In genomic region chr10:11742779-11743298, GRCh38 we compare ENCODE assay signal across 9 cellular contexts. TPM values are rescaled to one million over a fixed set of nuclear protein-coding genes. Genes with fewer than 3 reads are reported as not detected.
A peak's percentile ranks its signal among the peaks of the same experiment; 100 is the strongest.
DNase-seq lines count a peak whose midpoint lies in the region; ATAC-seq and TF ChIP-seq lines count a peak whose summit lies in the region.
"Had no signal": no experiment of that assay in that cellular context is flagged by ENCODE, and none has a peak within 500 bp of the region (broad histone marks: within the 10 kb centered on the region; RNA-seq: fewer than 3 reads in every experiment).

No MANE protein-coding gene starts in this region.

- no peak for TF ChIP-seq CTCF in GM23338 (conservative IDR thresholded peaks at IDR 0.05; ENCODE audit: low read depth in 2 of 2)

- peaks cover 7% of the 10 kb centered on the region; the same call in 1 of the 2 replicates for H3K9me2 ChIP-seq in GM23338 (ENCODE audit: insufficient read depth)

- peaks cover 10% of the 10 kb centered on the region for H3K4me1 Mint-ChIP-seq in GM23338
- H3K4me1 Mint-ChIP-seq in activated T-helper 17 cell treated with anti-CD3 and anti-CD28 coated beads, Interleukin-2, amount 50 U/mL, for 72 hours, result peaks cover 3% of the 10 kb centered on the region
- H3K4me1 Mint-ChIP-seq in stimulated activated naive B cell treated with anti-CD40 and anti-IgM and Interleukin-4, amounts not matched to agents 10 μg/mL and 1 μg/mL and 100 μg/mL, for 72 hours, result peaks cover 7 to 19% of the 10 kb centered on the region in 2 donors

- H3K27ac ChIP-seq in GM23338 (ENCODE audit: low read depth), result no peak overlapping the region

- H3K9ac ChIP-seq in iPS-15b (ENCODE audit: low read depth, low read length), result peak overlapping the region; percentile 8

- peak overlapping the region; percentile 84 for H3K4me2 ChIP-seq in GM23338

- H2AFZ ChIP-seq in GM23338, result peak overlapping the region; percentile 69; the same call in 1 of the 2 replicates

- 0 out of 2 replicates have a peak, but pooled peaks cover 3% of the 10 kb centered on the region for H3K79me2 ChIP-seq in GM23338 (replicated peaks; ENCODE audit: insufficient read depth)

- H3K4me3 Mint-ChIP-seq in GM23338, result peak overlapping the region; percentile 67
- peak overlapping the region; percentile 45 for H3K4me3 Mint-ChIP-seq in activated T-helper 17 cell treated with anti-CD3 and anti-CD28 coated beads, Interleukin-2, amount 50 U/mL, for 72 hours
- peak overlapping the region; percentile 71 to 73 for H3K4me3 Mint-ChIP-seq in stimulated activated naive B cell treated with anti-CD40 and anti-IgM and Interleukin-4, amounts not matched to agents 10 μg/mL and 1 μg/mL and 100 μg/mL, for 72 hours

- H3K4me3 ChIP-seq in GM23338 (peak overlapping the region; percentile 71), iPS-15b (ENCODE audit: low read depth, low read length) (peak overlapping the region; percentile 56)

- H3K27me3 ChIP-seq in GM23338 (ENCODE audit: insufficient read depth), result peaks cover 4% of the 10 kb centered on the region; the same call in 1 of the 2 replicates
- H3K27me3 ChIP-seq in iPS-15b (ENCODE audit: control insufficient read depth, insufficient read depth, low read length), result no peaks in the 10 kb centered on the region

- no peaks in the 10 kb centered on the region for H4K20me1 ChIP-seq in GM23338 (replicated peaks; ENCODE audit: insufficient read depth)

- DNase-seq in GM23338 (ENCODE audit: low spot score) (peak; percentile 43), NCI-H1105 (lab: John Stamatoyannopoulos, UW) (no peak), SHP77 treated with DMSO at 0.1 percent for 48 hours (lab: John Stamatoyannopoulos, UW) (no peak)
- DNase-seq in stimulated activated naive B cell treated with anti-CD40 and anti-IgM and Interleukin-4, amounts not matched to agents 10 μg/mL and 1 μg/mL and 100 μg/mL, for 72 hours, result no peak

- H3K27ac Mint-ChIP-seq in GM23338, result no peak overlapping the region
- no peak overlapping the region for H3K27ac Mint-ChIP-seq in activated T-helper 17 cell treated with anti-CD3 and anti-CD28 coated beads, Interleukin-2, amount 50 U/mL, for 72 hours
- peak overlapping the region; percentile 86 for H3K27ac Mint-ChIP-seq in stimulated activated naive B cell treated with anti-CD40 and anti-IgM and Interleukin-4, amounts not matched to agents 10 μg/mL and 1 μg/mL and 100 μg/mL, for 72 hours
- H3K27ac Mint-ChIP-seq: activated naive CD8-positive, alpha-beta T cell treated with anti-CD3 and anti-CD28 coated beads, Interleukin-2, amount 10 ng/mL, durations not matched to agents 7 days and 5 days had no signal

- no peaks in the 10 kb centered on the region for H3K9me3 ChIP-seq in iPS-15b (ENCODE audit: control insufficient read depth, insufficient read depth, low read length)

- 0 out of 2 replicates have a peak, but pooled peaks cover 6% of the 10 kb centered on the region for H3F3A ChIP-seq in GM23338 (replicated peaks; ENCODE audit: low read depth)

- H3K36me3 Mint-ChIP-seq in GM23338 (ENCODE audit: low read depth), result peaks cover 26% of the 10 kb centered on the region
- no peaks in the 10 kb centered on the region for H3K36me3 Mint-ChIP-seq in activated T-helper 17 cell treated with anti-CD3 and anti-CD28 coated beads, Interleukin-2, amount 50 U/mL, for 72 hours (ENCODE audit: low read depth)
- H3K36me3 Mint-ChIP-seq in stimulated activated naive B cell treated with anti-CD40 and anti-IgM and Interleukin-4, amounts not matched to agents 10 μg/mL and 1 μg/mL and 100 μg/mL, for 72 hours, result peaks cover 7 to 17% of the 10 kb centered on the region in 2 donors

- H3K4me1 ChIP-seq in GM23338 (ENCODE audit: insufficient read depth) (peaks cover 4% of the 10 kb centered on the region; the same call in 1 of the 2 replicates), iPS-15b (ENCODE audit: control insufficient read depth, insufficient read depth, low read length) (peaks cover under 1% of the 10 kb centered on the region)

- peaks cover 24% of the 10 kb centered on the region for H3K27me3 Mint-ChIP-seq in GM23338 (ENCODE audit: insufficient read depth, low read depth, poor library complexity)
- H3K27me3 Mint-ChIP-seq in activated T-helper 17 cell treated with anti-CD3 and anti-CD28 coated beads, Interleukin-2, amount 50 U/mL, for 72 hours, result peaks cover 20% of the 10 kb centered on the region
- H3K27me3 Mint-ChIP-seq in stimulated activated naive B cell treated with anti-CD40 and anti-IgM and Interleukin-4, amounts not matched to agents 10 μg/mL and 1 μg/mL and 100 μg/mL, for 72 hours, result peaks cover 2% of the 10 kb centered on the region in 2 donors

- ATAC-seq in GM23338 (peak; percentile 70), GM18498 (IDR thresholded peaks at IDR 0.05; ENCODE audit: unreplicated experiment) (no peak), GM21526 (IDR thresholded peaks at IDR 0.05; ENCODE audit: low FRiP score, unreplicated experiment) (no peak)
- ATAC-seq in activated T-helper 17 cell treated with anti-CD3 and anti-CD28 coated beads, Interleukin-2, amount 50 U/mL, for 72 hours (replicated peaks), result peak; percentile 5
- ATAC-seq in stimulated activated naive B cell treated with anti-CD40 and anti-IgM and Interleukin-4, amounts not matched to agents 10 μg/mL and 1 μg/mL and 100 μg/mL, for 72 hours (replicated peaks), result peak in 1 of 2 donors; percentile 12

- H3K36me3 ChIP-seq in GM23338 (ENCODE audit: insufficient read depth) (peaks cover 3% of the 10 kb centered on the region; the same call in 1 of the 2 replicates), iPS-15b (ENCODE audit: control insufficient read depth, insufficient read depth, low read length) (no peaks in the 10 kb centered on the region)

- H3K9me3 Mint-ChIP-seq in GM23338, result peaks cover 16% of the 10 kb centered on the region
- no peaks in the 10 kb centered on the region for H3K9me3 Mint-ChIP-seq in activated T-helper 17 cell treated with anti-CD3 and anti-CD28 coated beads, Interleukin-2, amount 50 U/mL, for 72 hours
- H3K9me3 Mint-ChIP-seq in stimulated activated naive B cell treated with anti-CD40 and anti-IgM and Interleukin-4, amounts not matched to agents 10 μg/mL and 1 μg/mL and 100 μg/mL, for 72 hours, result peaks cover 0 to 1% of the 10 kb centered on the region in 2 donors

TF ChIP-seq in GM23338, 12 proteins besides CTCF, POLR2A, EP300 and RAD21 (continues in another document):
- TF ChIP-seq POLR2AphosphoS5 (IDR thresholded peaks at IDR 0.05; ENCODE audit: low read depth) (no peak; the same call in 1 of the 2 replicates), EZH2phosphoT487 (IDR thresholded peaks at IDR 0.05; ENCODE audit: unreplicated experiment) (no peak), EZH2 (IDR thresholded peaks at IDR 0.05; ENCODE audit: low read depth, unreplicated experiment) (no peak)

RNA-seq across cellular contexts. Expression of gene ECHDC3, which starts 0.7 kb away (rescaled TPM):
- 48.6 and 50.1 TPM in 2 replicates for total RNA-seq in GM23338 (2014; rRNA removed; shearing (Covaris generic))
- 13.5 and 16.3 TPM in 2 replicates for polyA plus RNA-seq in GM23338 (2016; fragmentation: Nextera tagmentation; extraction: Ambion mirVana)
- 1 to 10 TPM in 1 of 2 donors, not detected in 1; 1.5 TPM for total RNA-seq in activated T-helper 17 cell treated with anti-CD3 and anti-CD28 coated beads, Interleukin-2, amount 50 U/mL, for 72 hours

Comparison
In these comparisons a context has a peak if more than half of its experiments do, and no peak if none do; other contexts are left out.
1. ATAC-seq: peak in GM23338 (single experiment) and activated T-helper 17 cell treated with anti-CD3 and anti-CD28 coated beads, Interleukin-2, amount 50 U/mL, for 72 hours (single experiment); none in GM18498 (single experiment) and GM21526 (single experiment).
2. RNA of gene ECHDC3, which starts 0.7 kb away (total RNA-seq): 48.6 to 50.1 TPM in GM23338; 1.5 TPM in activated T-helper 17 cell treated with anti-CD3 and anti-CD28 coated beads, Interleukin-2, amount 50 U/mL, for 72 hours; every median in the first group is over 10 times any median in the second.
3. Peak in every context shown above with its lines, with median percentiles within 50 percentile points of each other: H3K4me3 Mint-ChIP-seq.